8 cellular contexts compared by ENCODE assay signal in genomic region chr3:121431717-121432517, GRCh38.
DNase-seq lines count a peak whose midpoint lies in the region; ATAC-seq and TF ChIP-seq lines count a peak whose summit lies in the region.

No MANE protein-coding gene starts in this region.

- no TSS peak for BruUV-seq in OCI-LY7 (replicated peaks; lab: Mats Ljungman, UMichigan)

- no peak for TF ChIP-seq POLR2A in right lobe of liver (IDR thresholded peaks at IDR 0.05)

- H3K27ac ChIP-seq in OCI-LY7 (ENCODE audit: low read depth, low read length, poor library complexity, severe bottlenecking) (no peak overlapping the region), right lobe of liver (peak overlapping the region in 1 of 3 donors; percentile 10)

- H3K27me3 ChIP-seq in right lobe of liver: no peaks in the 10 kb centered on the region

- H3K4me1 ChIP-seq in OCI-LY7 (ENCODE audit: insufficient read depth, low read length, poor library complexity, severe bottlenecking): peaks cover 17% of the 10 kb centered on the region
- H3K4me1 ChIP-seq in right lobe of liver: no peaks in the 10 kb centered on the region

- no peak overlapping the region for H3K4me2 ChIP-seq in OCI-LY7 (ENCODE audit: low read length)

- H3K4me1 Mint-ChIP-seq in activated CD8-positive, alpha-beta memory T cell treated with anti-CD3 and anti-CD28 coated beads, Interleukin-2, amount 10 ng/mL, durations not matched to agents 7 days and 5 days: peaks cover 20% of the 10 kb centered on the region
- H3K4me1 Mint-ChIP-seq in stimulated activated naive B cell treated with anti-CD40 and anti-IgM and Interleukin-4, amounts not matched to agents 10 μg/mL and 1 μg/mL and 100 μg/mL, for 72 hours: peaks cover 3 to 6% of the 10 kb centered on the region in 2 donors

- H3K79me2 ChIP-seq in OCI-LY7 (ENCODE audit: insufficient read depth, low read depth, low read length): no peaks in the 10 kb centered on the region

- peaks cover 62% of the 10 kb centered on the region for H3K36me3 Mint-ChIP-seq in activated CD8-positive, alpha-beta memory T cell treated with anti-CD3 and anti-CD28 coated beads, Interleukin-2, amount 10 ng/mL, durations not matched to agents 7 days and 5 days
- peaks cover 1 to 8% of the 10 kb centered on the region in 2 donors for H3K36me3 Mint-ChIP-seq in stimulated activated naive B cell treated with anti-CD40 and anti-IgM and Interleukin-4, amounts not matched to agents 10 μg/mL and 1 μg/mL and 100 μg/mL, for 72 hours

- H2AFZ ChIP-seq in OCI-LY7 (ENCODE audit: low read length): no peak overlapping the region

- no peaks in the 10 kb centered on the region for H3K27me3 Mint-ChIP-seq in activated CD8-positive, alpha-beta memory T cell treated with anti-CD3 and anti-CD28 coated beads, Interleukin-2, amount 10 ng/mL, durations not matched to agents 7 days and 5 days
- no peaks in the 10 kb centered on the region for H3K27me3 Mint-ChIP-seq in stimulated activated naive B cell treated with anti-CD40 and anti-IgM and Interleukin-4, amounts not matched to agents 10 μg/mL and 1 μg/mL and 100 μg/mL, for 72 hours

- peak overlapping the region; percentile 41 for H3K4me3 Mint-ChIP-seq in activated CD8-positive, alpha-beta memory T cell treated with anti-CD3 and anti-CD28 coated beads, Interleukin-2, amount 10 ng/mL, durations not matched to agents 7 days and 5 days
- peak overlapping the region; percentile 1 to 23 for H3K4me3 Mint-ChIP-seq in stimulated activated naive B cell treated with anti-CD40 and anti-IgM and Interleukin-4, amounts not matched to agents 10 μg/mL and 1 μg/mL and 100 μg/mL, for 72 hours

- 56% methylated on average over 5 of the region's 5 CpGs for WGBS in right lobe of liver (ENCODE audit: insufficient coverage, low coverage, low lambda C conversion rate, missing lambda C conversion rate)

- peak; percentile 61 for DNase-seq in activated CD8-positive, alpha-beta memory T cell treated with anti-CD3 and anti-CD28 coated beads, Interleukin-2, amount 10 ng/mL, durations not matched to agents 7 days and 5 days
- no peak for DNase-seq in activated CD8-positive, alpha-beta memory T cell treated with anti-CD3 and anti-CD28 coated beads for 24 hours
- DNase-seq in OCI-LY7 (ENCODE audit: low spot score): peak; percentile 78
- DNase-seq in astrocyte of the hippocampus (ENCODE audit: low read depth, low spot score): peak; percentile 68
- DNase-seq in right lobe of liver: peak in 1 of 3 donors; percentile 48
- peak; percentile 4 for DNase-seq in stimulated activated naive B cell treated with anti-CD40 and anti-IgM and Interleukin-4, amounts not matched to agents 10 μg/mL and 1 μg/mL and 100 μg/mL, for 72 hours
- DNase-seq in OCI-M2 (lab: John Stamatoyannopoulos, UW; ENCODE audit: unreplicated experiment): no peak

- peak overlapping the region; percentile 71 for H3K27ac Mint-ChIP-seq in activated CD8-positive, alpha-beta memory T cell treated with anti-CD3 and anti-CD28 coated beads, Interleukin-2, amount 10 ng/mL, durations not matched to agents 7 days and 5 days
- H3K27ac Mint-ChIP-seq in stimulated activated naive B cell treated with anti-CD40 and anti-IgM and Interleukin-4, amounts not matched to agents 10 μg/mL and 1 μg/mL and 100 μg/mL, for 72 hours: peak overlapping the region; percentile 21

- H3K9me3 ChIP-seq in OCI-LY7 (ENCODE audit: low read length) (no peaks in the 10 kb centered on the region), right lobe of liver (no peaks in the 10 kb centered on the region)

- CTCF ChIA-PET in activated CD8-positive, alpha-beta memory T cell treated with anti-CD3 and anti-CD28 coated beads, Interleukin-2, amount 10 ng/mL, durations not matched to agents 7 days and 5 days (lab: Charles Lee): no interaction called here
- CTCF ChIA-PET in OCI-LY7 (lab: Charles Lee; ENCODE audit: unreplicated experiment): no interaction called here

- no peaks in the 10 kb centered on the region for H3K9me3 Mint-ChIP-seq in activated CD8-positive, alpha-beta memory T cell treated with anti-CD3 and anti-CD28 coated beads, Interleukin-2, amount 10 ng/mL, durations not matched to agents 7 days and 5 days (ENCODE audit: low read depth)
- H3K9me3 Mint-ChIP-seq in stimulated activated naive B cell treated with anti-CD40 and anti-IgM and Interleukin-4, amounts not matched to agents 10 μg/mL and 1 μg/mL and 100 μg/mL, for 72 hours: no peaks in the 10 kb centered on the region

- POLR2A ChIA-PET in OCI-LY7 (lab: Charles Lee): interaction anchor here (0.7 to 1.4 kb wide), 4 partner anchors 9 to 32 kb away, joined by 3 to 9 read pairs (median 4); no protein-coding TSS in a partner anchor

- peak; percentile 93 for ATAC-seq in activated CD8-positive, alpha-beta memory T cell treated with anti-CD3 and anti-CD28 coated beads, Interleukin-2, amount 10 ng/mL, durations not matched to agents 7 days and 5 days
- ATAC-seq in HG02884 (IDR thresholded peaks at IDR 0.05; ENCODE audit: unreplicated experiment) (peak; percentile 97), right lobe of liver (peak; percentile 96 to 100 (median 98))
- peak; percentile 80 to 84 for ATAC-seq in stimulated activated naive B cell treated with anti-CD40 and anti-IgM and Interleukin-4, amounts not matched to agents 10 μg/mL and 1 μg/mL and 100 μg/mL, for 72 hours (replicated peaks)

- intact Hi-C loops in OCI-LY7 (cut with micrococcal nuclease; ENCODE audit: unreplicated experiment) (no loop called here), right lobe of liver (cut with DNase I) (no loop called here)

- H3K9me2 ChIP-seq in OCI-LY7 (ENCODE audit: insufficient read depth, low read length): no peaks in the 10 kb centered on the region

- peaks cover 100% of the 10 kb centered on the region for H3K36me3 ChIP-seq in OCI-LY7 (ENCODE audit: insufficient read depth, low read length)
- no peaks in the 10 kb centered on the region for H3K36me3 ChIP-seq in right lobe of liver

- no peaks in the 10 kb centered on the region for H4K20me1 ChIP-seq in OCI-LY7 (ENCODE audit: insufficient read depth, low read length)

- TF ChIP-seq CTCF in OCI-LY7 (conservative IDR thresholded peaks at IDR 0.05; ENCODE audit: low read length) (no peak), right lobe of liver (IDR thresholded peaks at IDR 0.05) (no peak)

- H3K4me3 ChIP-seq in OCI-LY7 (ENCODE audit: low read depth, low read length, poor library complexity, severe bottlenecking) (no peak overlapping the region), right lobe of liver (peak overlapping the region in 1 of 3 donors; percentile 22)

Comparison
In these comparisons a context has a peak if more than half of its experiments do, and no peak if none do; other contexts are left out.
1. DNase-seq: peak in activated CD8-positive, alpha-beta memory T cell treated with anti-CD3 and anti-CD28 coated beads, Interleukin-2, amount 10 ng/mL, durations not matched to agents 7 days and 5 days (single experiment), OCI-LY7 (single experiment), astrocyte of the hippocampus (single experiment) and stimulated activated naive B cell treated with anti-CD40 and anti-IgM and Interleukin-4, amounts not matched to agents 10 μg/mL and 1 μg/mL and 100 μg/mL, for 72 hours (single experiment); none in activated CD8-positive, alpha-beta memory T cell treated with anti-CD3 and anti-CD28 coated beads for 24 hours (single experiment) and OCI-M2 (single experiment).
2. Peak in every context shown above with its lines, with median percentiles within 50 percentile points of each other: ATAC-seq.